In the genomic region with DNA sequence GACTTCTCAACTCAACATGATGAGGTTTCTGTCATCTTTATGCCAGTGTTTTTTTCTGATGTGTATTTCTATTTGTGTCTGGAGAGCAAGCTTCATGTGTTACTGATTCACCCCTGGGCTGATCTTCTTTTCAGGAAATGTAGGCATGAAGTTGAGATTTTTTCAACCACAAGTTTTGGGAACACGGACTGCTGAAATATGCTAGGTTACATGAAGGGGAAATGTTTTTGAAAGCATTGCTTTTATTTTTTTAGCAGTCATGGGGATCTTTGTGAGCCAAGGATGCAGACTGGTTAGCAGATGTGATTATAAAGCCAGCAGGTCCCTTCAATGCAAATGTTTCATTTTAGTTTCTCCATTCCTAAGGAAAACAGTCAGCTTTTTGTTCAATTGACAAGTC, we compare ENCODE assay signal across 17 cellular contexts.
DNase-seq lines count a peak whose midpoint lies in the region; ATAC-seq, FAIRE-seq and TF ChIP-seq lines count a peak whose summit lies in the region.
"Had no signal": no experiment of that assay in that cellular context is flagged by ENCODE, and none has a peak within 500 bp of the region (broad histone marks: within the 10 kb centered on the region; RNA-seq: fewer than 3 reads in every experiment).

No MANE protein-coding gene starts in this region.

- H3K27me3 Mint-ChIP-seq in H9 (ENCODE audit: low read depth), result no peaks in the 10 kb centered on the region; the same call in 1 of the 2 replicates
- H3K27me3 Mint-ChIP-seq: central memory CD8-positive, alpha-beta T cell had no signal

- no peak for TF ChIP-seq CTCF in H9 (conservative IDR thresholded peaks at IDR 0.05)

- no peak overlapping the region for H3K27ac Mint-ChIP-seq in H9
- H3K27ac Mint-ChIP-seq: T-helper 1 cell treated with Interleukin-12 subunit alpha and Interleukin-12 subunit beta and Interleukin-4 antibody, amounts not matched to agents 30 μg/mL and 1 μg/mL, for 36 hours had no signal

- H2BK20ac ChIP-seq in H9 (ENCODE audit: low read depth, low read length, poor library complexity, severe bottlenecking), result no peak overlapping the region

- no peak overlapping the region for H2BK15ac ChIP-seq in H9 (ENCODE audit: low read depth, low read length)

- no peaks in the 10 kb centered on the region for H3K9me3 ChIP-seq in H9 (ENCODE audit: control insufficient read depth, low read depth, low read length)
- H3K9me3 ChIP-seq: esophagus squamous epithelium, right atrium auricular region had no signal

- H3K14ac ChIP-seq in H9 (ENCODE audit: insufficient read depth, low read length), result no peak overlapping the region

- DNase-seq in AG08395 (ENCODE audit: low spot score), result peak; percentile 77
- DNase-seq in fibroblast of peridontal ligament (ENCODE audit: extremely low read depth), result peak; percentile 90
- no peak for DNase-seq in SIG-M5 (lab: John Stamatoyannopoulos, UW)
- DNase-seq in GM12892 (ENCODE audit: insufficient read length), result no peak
- no peak for DNase-seq in H9
- DNase-seq in hypothalamus (lab: John Stamatoyannopoulos, UW), result no peak
- DNase-seq: activated CD4-positive, alpha-beta T cell treated with anti-CD3 and anti-CD28 coated beads, Interleukin-2, amount 50 U/mL, for 4 hours; activated gamma-delta T cell; DMS79; esophagus squamous epithelium; H7 had no signal

- no peak overlapping the region for H3K23ac ChIP-seq in H9 (ENCODE audit: insufficient read length, low read depth, low read length)

- H3K4me3 Mint-ChIP-seq in H9, result no peak overlapping the region
- H3K4me3 Mint-ChIP-seq: central memory CD8-positive, alpha-beta T cell; T-helper 1 cell treated with Interleukin-12 subunit alpha and Interleukin-12 subunit beta and Interleukin-4 antibody, amounts not matched to agents 30 μg/mL and 1 μg/mL, for 36 hours had no signal

- no peaks in the 10 kb centered on the region for H3K36me3 Mint-ChIP-seq in H9 (ENCODE audit: insufficient read depth in 1 of 3, low read depth in 3 of 3)

- no peak overlapping the region for H3K27ac ChIP-seq in H9 (ENCODE audit: insufficient read length, low read depth, low read length)
- H3K27ac ChIP-seq: esophagus squamous epithelium, right atrium auricular region had no signal

- no peaks in the 10 kb centered on the region for H4K20me1 ChIP-seq in H9 (ENCODE audit: control insufficient read depth, insufficient read depth, insufficient read length)

- no peak overlapping the region for H3K9ac ChIP-seq in H9 (ENCODE audit: extremely low read depth, insufficient read length, low read length)

- H3K79me2 ChIP-seq in H9 (ENCODE audit: insufficient read depth, low read length), result no peaks in the 10 kb centered on the region

- WGBS in H9 (ENCODE audit: extremely low coverage, insufficient read length, low lambda C conversion rate), result no CpG with 5 or more reads among the region's 1 CpG

- no peak overlapping the region for H3T11ph ChIP-seq in H9 (ENCODE audit: low read length)

- H3K27me3 ChIP-seq in H9 (ENCODE audit: insufficient read depth, low read length), result no peaks in the 10 kb centered on the region
- H3K27me3 ChIP-seq: esophagus squamous epithelium, right atrium auricular region had no signal

- no peak overlapping the region for H3K4me2 ChIP-seq in H9 (ENCODE audit: insufficient read depth, insufficient read length, low read length)

- no peak for TF ChIP-seq POLR2A in GM12892 (IDR thresholded peaks at IDR 0.05; ENCODE audit: low read depth, low read length)

- H3K56ac ChIP-seq in H9 (ENCODE audit: insufficient read length, low read depth, low read length), result no peak overlapping the region

- H2BK120ac ChIP-seq in H9 (ENCODE audit: low read depth, low read length, poor library complexity, severe bottlenecking), result no peak overlapping the region

- no peaks in the 10 kb centered on the region for H3K4me1 Mint-ChIP-seq in H9
- H3K4me1 Mint-ChIP-seq: central memory CD8-positive, alpha-beta T cell had no signal

- H3K18ac ChIP-seq in H9 (ENCODE audit: insufficient read length, low read depth, low read length), result no peak overlapping the region

- H4K8ac ChIP-seq in H9 (replicated peaks; ENCODE audit: insufficient read length, low read depth, low read length), result no peak overlapping the region

- no peak overlapping the region for H3K4ac ChIP-seq in H9 (ENCODE audit: low read depth, low read length)

- H4K5ac ChIP-seq in H9 (ENCODE audit: insufficient read length, low read depth, low read length), result no peak overlapping the region

- H3K9me3 Mint-ChIP-seq in H9, result no peaks in the 10 kb centered on the region; a peak in 1 of 5 replicates
- H3K9me3 Mint-ChIP-seq: T-helper 1 cell treated with Interleukin-12 subunit alpha and Interleukin-12 subunit beta and Interleukin-4 antibody, amounts not matched to agents 30 μg/mL and 1 μg/mL, for 36 hours had no signal

- H2AFZ ChIP-seq in H9 (ENCODE audit: low read length), result no peak overlapping the region

- H2BK12ac ChIP-seq in H9 (ENCODE audit: insufficient read length, low read depth, low read length), result no peak overlapping the region

- no peak overlapping the region for H2BK5ac ChIP-seq in H9 (ENCODE audit: insufficient read length, low read length)

- H2AK5ac ChIP-seq in H9 (ENCODE audit: insufficient read length, low read length), result no peak overlapping the region

- no peaks in the 10 kb centered on the region for H3K79me1 ChIP-seq in H9 (ENCODE audit: insufficient read depth, low read depth, low read length, poor library complexity, severe bottlenecking)

- no peaks in the 10 kb centered on the region; the same call in 1 of the 2 replicates for H3K4me1 ChIP-seq in H9 (ENCODE audit: insufficient read depth, low read length)
- H3K4me1 ChIP-seq: esophagus squamous epithelium, right atrium auricular region had no signal

- H3K23me2 ChIP-seq in H9 (ENCODE audit: insufficient read length, low read depth, low read length, poor library complexity, severe bottlenecking), result no peaks in the 10 kb centered on the region

- FAIRE-seq in GM12892 (lab: Jason Lieb, UNC), result no peak
- FAIRE-seq: keratinocyte had no signal

- peak; percentile 24 for ATAC-seq in GM19467 (IDR thresholded peaks at IDR 0.05; ENCODE audit: unreplicated experiment)
- ATAC-seq in HG03439 (IDR thresholded peaks at IDR 0.05; ENCODE audit: unreplicated experiment), result peak; percentile 36

- no peak overlapping the region for H4K91ac ChIP-seq in H9 (ENCODE audit: insufficient read length, low read depth, low read length)

Comparison
In these comparisons a context has a peak if more than half of its experiments do, and no peak if none do; other contexts are left out.
1. DNase-seq: peak in AG08395 (single experiment) and fibroblast of peridontal ligament (single experiment); none in SIG-M5 (single experiment), GM12892 (single experiment), H9 (single experiment) and hypothalamus (0 of 51).